In genomic region chr19:11496391-11497163, GRCh38 we compare ENCODE assay signal across 7 cellular contexts. TPM values are rescaled to one million over a fixed set of nuclear protein-coding genes. Genes with fewer than 3 reads are reported as not detected.
DNase-seq lines count a peak whose midpoint lies in the region; ATAC-seq and TF ChIP-seq lines count a peak whose summit lies in the region.

No MANE protein-coding gene starts in this region.

- H3K4me3 Mint-ChIP-seq in activated CD4-positive, alpha-beta T cell treated with anti-CD3 and anti-CD28 coated beads, Interleukin-2, amount 10 ng/mL, durations not matched to agents 24 days and 14 days = no peak overlapping the region

- 58% methylated on average over 15 of the region's 17 CpGs for WGBS in mesenchymal stem cell

- no peak overlapping the region for H2AK5ac ChIP-seq in mesenchymal stem cell (ENCODE audit: low read length, severe bottlenecking)

- peak; percentile 79 for TF ChIP-seq CTCF in GM12875 (IDR thresholded peaks at IDR 0.05; ENCODE audit: borderline replicate concordance, insufficient read depth, low read depth, low read length)

- H3K4me1 Mint-ChIP-seq in activated CD4-positive, alpha-beta T cell treated with anti-CD3 and anti-CD28 coated beads, Interleukin-2, amount 10 ng/mL, durations not matched to agents 24 days and 14 days = peaks cover 2% of the 10 kb centered on the region

- no peaks in the 10 kb centered on the region for H3K27me3 ChIP-seq in mesenchymal stem cell (ENCODE audit: control insufficient read depth in 1 of 2, insufficient read depth in 1 of 2, low read length in 2 of 2)

- no peaks in the 10 kb centered on the region for H3K9me3 ChIP-seq in mesenchymal stem cell (ENCODE audit: control insufficient read depth, low read length)

- DNase-seq in NCI-H2196 (lab: John Stamatoyannopoulos, UW; ENCODE audit: unreplicated experiment) (peak; percentile 65), dermis microvascular lymphatic vessel endothelial cell (ENCODE audit: low read depth in 2 of 2) (peak; percentile 47 to 80), mesenchymal stem cell (peak; percentile 84)
- DNase-seq in activated CD4-positive, alpha-beta T cell treated with anti-CD3 and anti-CD28 coated beads, Interleukin-2, amount 10 ng/mL, durations not matched to agents 24 days and 14 days = peak; percentile 87
- DNase-seq in stimulated activated CD8-positive, alpha-beta memory T cell treated with anti-CD3 and anti-CD28 coated beads, Interleukin-4, amount 100 ng/mL, for 24 hours (ENCODE audit: low read depth) = peak; percentile 41

- H3K79me1 ChIP-seq in mesenchymal stem cell (replicated peaks; ENCODE audit: low read length, poor library complexity, severe bottlenecking) = peaks cover 21% of the 10 kb centered on the region

- no peak overlapping the region for H4K8ac ChIP-seq in mesenchymal stem cell (ENCODE audit: low read length)

- no peak overlapping the region for H3K27ac Mint-ChIP-seq in activated CD4-positive, alpha-beta T cell treated with anti-CD3 and anti-CD28 coated beads, Interleukin-2, amount 10 ng/mL, durations not matched to agents 24 days and 14 days

- H3K4me3 ChIP-seq in GM12875 (ENCODE audit: low read depth, low read length) = no peak overlapping the region
- no peak overlapping the region for H3K4me3 ChIP-seq in mesenchymal stem cell (ENCODE audit: insufficient read depth in 1 of 2, low read depth in 1 of 2, low read length in 2 of 2)

- no peak overlapping the region for H2BK120ac ChIP-seq in mesenchymal stem cell (ENCODE audit: low read depth, low read length)

- H2BK12ac ChIP-seq in mesenchymal stem cell (ENCODE audit: low read length in 2 of 2) = no peak overlapping the region

- H3K27ac ChIP-seq in mesenchymal stem cell (ENCODE audit: low read length, poor library complexity, severe bottlenecking) = no peak overlapping the region

- ATAC-seq in HG02610 (IDR thresholded peaks at IDR 0.05; ENCODE audit: unreplicated experiment) = no peak

- peaks cover 20% of the 10 kb centered on the region for H3K36me3 Mint-ChIP-seq in activated CD4-positive, alpha-beta T cell treated with anti-CD3 and anti-CD28 coated beads, Interleukin-2, amount 10 ng/mL, durations not matched to agents 24 days and 14 days (ENCODE audit: low read depth)

- H4K91ac ChIP-seq in mesenchymal stem cell (ENCODE audit: low read length) = no peak overlapping the region

- H3K23ac ChIP-seq in mesenchymal stem cell (ENCODE audit: low read length in 2 of 2) = no peak overlapping the region

- intact Hi-C loops in activated CD4-positive, alpha-beta T cell treated with anti-CD3 and anti-CD28 coated beads, Interleukin-2, amount 10 ng/mL, durations not matched to agents 24 days and 14 days (cut with micrococcal nuclease) = no loop called here

- H3K36me3 ChIP-seq in mesenchymal stem cell (ENCODE audit: control insufficient read depth in 1 of 2, insufficient read depth in 2 of 2, low read depth in 1 of 2, low read length in 2 of 2) = peaks cover 11 to 61% of the 10 kb centered on the region in 2 experiments

- no peak overlapping the region for H3K4me2 ChIP-seq in mesenchymal stem cell (ENCODE audit: low read length, poor library complexity, severe bottlenecking)

- no peaks in the 10 kb centered on the region for H3K9me3 Mint-ChIP-seq in activated CD4-positive, alpha-beta T cell treated with anti-CD3 and anti-CD28 coated beads, Interleukin-2, amount 10 ng/mL, durations not matched to agents 24 days and 14 days

- H2BK5ac ChIP-seq in mesenchymal stem cell (ENCODE audit: low read depth, low read length, poor library complexity, severe bottlenecking) = no peak overlapping the region

- H3K4me1 ChIP-seq in mesenchymal stem cell (ENCODE audit: control insufficient read depth, insufficient read depth, low read depth, low read length) = peaks cover 5% of the 10 kb centered on the region

- peak overlapping the region in 1 of 2 experiments; percentile 76 for H3K14ac ChIP-seq in mesenchymal stem cell (ENCODE audit: low read length in 2 of 2)

- H3K4ac ChIP-seq in mesenchymal stem cell (ENCODE audit: low read depth in 1 of 2, low read length in 2 of 2) = no peak overlapping the region

- no peak overlapping the region for H3K18ac ChIP-seq in mesenchymal stem cell (ENCODE audit: low read depth in 1 of 2, low read length in 2 of 2)

- no peak overlapping the region for H2AFZ ChIP-seq in mesenchymal stem cell (ENCODE audit: low read depth, low read length)

- H3K9ac ChIP-seq in mesenchymal stem cell (ENCODE audit: low read length) = no peak overlapping the region

- no peaks in the 10 kb centered on the region for H3K27me3 Mint-ChIP-seq in activated CD4-positive, alpha-beta T cell treated with anti-CD3 and anti-CD28 coated beads, Interleukin-2, amount 10 ng/mL, durations not matched to agents 24 days and 14 days

- H2BK15ac ChIP-seq in mesenchymal stem cell (ENCODE audit: low read depth, poor library complexity, severe bottlenecking) = no peak overlapping the region

RNA-seq across cellular contexts. Expression of gene ZNF653, which starts 9.1 kb away (rescaled TPM):
- 20.6 and 21.6 TPM in 2 replicates for total RNA-seq in activated CD4-positive, alpha-beta T cell treated with anti-CD3 and anti-CD28 coated beads, Interleukin-2, amount 10 ng/mL, durations not matched to agents 24 days and 14 days
- total RNA-seq in dermis microvascular lymphatic vessel endothelial cell = 5.3 and 5.4 TPM in 2 replicates
- polyA plus RNA-seq in mesenchymal stem cell (2013, experiment 1 of 2) = 5.0 TPM
- 4.1 TPM for polyA plus RNA-seq in mesenchymal stem cell (2013, experiment 2 of 2)

RNA-seq across cellular contexts. Expression of gene ELAVL3, which starts 15.7 kb away (rescaled TPM):
- 0.71 TPM in 1 of 2 replicates, not detected in the other for total RNA-seq in activated CD4-positive, alpha-beta T cell treated with anti-CD3 and anti-CD28 coated beads, Interleukin-2, amount 10 ng/mL, durations not matched to agents 24 days and 14 days
- not detected in 2 replicates for total RNA-seq in dermis microvascular lymphatic vessel endothelial cell
- polyA plus RNA-seq in mesenchymal stem cell (2013, experiment 1 of 2) = 0.04 TPM
- not detected for polyA plus RNA-seq in mesenchymal stem cell (2013, experiment 2 of 2)

RNA-seq across cellular contexts. Expression of gene ECSIT, which starts 32.4 kb away (rescaled TPM):
- total RNA-seq in activated CD4-positive, alpha-beta T cell treated with anti-CD3 and anti-CD28 coated beads, Interleukin-2, amount 10 ng/mL, durations not matched to agents 24 days and 14 days = 39.7 and 41.6 TPM in 2 replicates
- total RNA-seq in dermis microvascular lymphatic vessel endothelial cell = 22.4 and 22.6 TPM in 2 replicates
- polyA plus RNA-seq in mesenchymal stem cell (2013, experiment 1 of 2) = 18.8 TPM
- 18.9 TPM for polyA plus RNA-seq in mesenchymal stem cell (2013, experiment 2 of 2)

RNA-seq across cellular contexts. Expression of gene CNN1, which starts 42.1 kb away (rescaled TPM):
- not detected in 2 replicates for total RNA-seq in activated CD4-positive, alpha-beta T cell treated with anti-CD3 and anti-CD28 coated beads, Interleukin-2, amount 10 ng/mL, durations not matched to agents 24 days and 14 days
- total RNA-seq in dermis microvascular lymphatic vessel endothelial cell = not detected in 2 replicates
- 25.1 TPM for polyA plus RNA-seq in mesenchymal stem cell (2013, experiment 1 of 2)
- 26.5 TPM for polyA plus RNA-seq in mesenchymal stem cell (2013, experiment 2 of 2)
